ENCODE assay signal across 8 cellular contexts in genomic region chr16:24730914-24731313, GRCh38. TPM values are rescaled to one million over a fixed set of nuclear protein-coding genes. Genes with fewer than 3 reads are reported as not detected.
DNase-seq lines count a peak whose midpoint lies in the region; ATAC-seq and TF ChIP-seq lines count a peak whose summit lies in the region.

No MANE protein-coding gene starts in this region.

- no peak for TF ChIP-seq POLR2A in breast epithelium (IDR thresholded peaks at IDR 0.05)

- peaks cover 30% of the 10 kb centered on the region for H3K36me3 Mint-ChIP-seq in stimulated activated naive CD8-positive, alpha-beta T cell treated with anti-CD3 and anti-CD28 coated beads, Interleukin-15, Interleukin-2, amounts not matched to agents 100 ng/mL and 50 ng/mL, for 24 hours (ENCODE audit: low read depth)

- intact Hi-C loops in breast epithelium (cut with DNase I; ENCODE audit: low total_unique reads), result no loop called here

- no peak for ATAC-seq in stimulated activated naive CD8-positive, alpha-beta T cell treated with anti-CD3 and anti-CD28 coated beads, Interleukin-15, Interleukin-2, amounts not matched to agents 100 U/mL and 50 U/mL, for 24 hours
- ATAC-seq in HG03025 (IDR thresholded peaks at IDR 0.05; ENCODE audit: low FRiP score, unreplicated experiment), result no peak

- H3K9me3 ChIP-seq in breast epithelium, result no peaks in the 10 kb centered on the region
- no peaks in the 10 kb centered on the region for H3K9me3 ChIP-seq in muscle layer of colon (ENCODE audit: low read length)

- H3K9me3 Mint-ChIP-seq in stimulated activated naive CD8-positive, alpha-beta T cell treated with anti-CD3 and anti-CD28 coated beads, Interleukin-15, Interleukin-2, amounts not matched to agents 100 ng/mL and 50 ng/mL, for 24 hours, result no peaks in the 10 kb centered on the region

- no peaks in the 10 kb centered on the region for H3K36me3 ChIP-seq in breast epithelium
- H3K36me3 ChIP-seq in muscle layer of colon (ENCODE audit: insufficient read depth, low read length), result peaks cover 4% of the 10 kb centered on the region

- H3K27ac ChIP-seq in breast epithelium (peak overlapping the region in 1 of 2 donors; percentile 95), muscle layer of colon (ENCODE audit: low read depth, low read length) (peak overlapping the region; percentile 85)

- peaks cover 60% of the 10 kb centered on the region for H3K4me1 Mint-ChIP-seq in stimulated activated naive CD8-positive, alpha-beta T cell treated with anti-CD3 and anti-CD28 coated beads, Interleukin-15, Interleukin-2, amounts not matched to agents 100 ng/mL and 50 ng/mL, for 24 hours (ENCODE audit: low read depth)

- no peak for TF ChIP-seq CTCF in breast epithelium (IDR thresholded peaks at IDR 0.05)

- DNase-seq in stimulated activated naive CD8-positive, alpha-beta T cell treated with anti-CD3 and anti-CD28 coated beads, Interleukin-15, Interleukin-2, amounts not matched to agents 100 U/mL and 50 U/mL, for 24 hours, result no peak
- DNase-seq in breast epithelium (ENCODE audit: low spot score in 2 of 2) (no peak), cerebellum (ENCODE audit: low spot score) (no peak), NCI-H2107 treated with DMSO at 0.1 percent for 48 hours (lab: John Stamatoyannopoulos, UW; ENCODE audit: unreplicated experiment) (no peak), cortex of kidney (lab: John Stamatoyannopoulos, UW) (no peak)

- peak overlapping the region; percentile 66 for H3K27ac Mint-ChIP-seq in stimulated activated naive CD8-positive, alpha-beta T cell treated with anti-CD3 and anti-CD28 coated beads, Interleukin-15, Interleukin-2, amounts not matched to agents 100 ng/mL and 50 ng/mL, for 24 hours

- H3K9ac ChIP-seq in muscle layer of colon (ENCODE audit: low read length), result peak overlapping the region; percentile 7

- H3K4me3 ChIP-seq in breast epithelium (peak overlapping the region; percentile 76 to 80 (median 79)), muscle layer of colon (ENCODE audit: low read depth in 1 of 2, low read length in 2 of 2) (peak overlapping the region; percentile 12 to 25)

- H3K4me3 Mint-ChIP-seq in stimulated activated naive CD8-positive, alpha-beta T cell treated with anti-CD3 and anti-CD28 coated beads, Interleukin-15, Interleukin-2, amounts not matched to agents 100 ng/mL and 50 ng/mL, for 24 hours, result peak overlapping the region; percentile 90

- H3K27me3 Mint-ChIP-seq in stimulated activated naive CD8-positive, alpha-beta T cell treated with anti-CD3 and anti-CD28 coated beads, Interleukin-15, Interleukin-2, amounts not matched to agents 100 ng/mL and 50 ng/mL, for 24 hours, result no peaks in the 10 kb centered on the region

- H3K27me3 ChIP-seq in breast epithelium (no peaks in the 10 kb centered on the region), muscle layer of colon (ENCODE audit: control insufficient read depth in 1 of 2, insufficient read depth in 2 of 2, low read length in 2 of 2) (no peaks in the 10 kb centered on the region)

- peaks cover 0 to 25% of the 10 kb centered on the region in 2 donors for H3K4me1 ChIP-seq in breast epithelium
- peaks cover 43% of the 10 kb centered on the region for H3K4me1 ChIP-seq in muscle layer of colon (ENCODE audit: insufficient read depth, low read length)

RNA-seq across cellular contexts. Expression of gene TNRC6A, which starts 1.5 kb away (rescaled TPM):
- total RNA-seq in breast epithelium (10 to 100 TPM; 49.3 to 84.9 (median 59.6) TPM), cerebellum (119 TPM)
